13 cellular contexts compared by ENCODE assay signal in genomic region chr5:10759111-10759510, GRCh38. TPM values are rescaled to one million over a fixed set of nuclear protein-coding genes. Genes with fewer than 3 reads are reported as not detected.
DNase-seq lines count a peak whose midpoint lies in the region; ATAC-seq and TF ChIP-seq lines count a peak whose summit lies in the region.
"Had no signal": no experiment of that assay in that cellular context is flagged by ENCODE, and none has a peak within 500 bp of the region (broad histone marks: within the 10 kb centered on the region; RNA-seq: fewer than 3 reads in every experiment).

No MANE protein-coding gene starts in this region.

- peaks cover 41 to 62% (median 56%) of the 10 kb centered on the region in 11 experiments; a peak in 21 of 22 replicates for H4K20me1 ChIP-seq in BLaER1 treated with 17β-estradiol and CSF1 and Interleukin-3, amounts not matched to agents 10 nM and 100 nM

- TF ChIP-seq CTCF in HFF-Myc (IDR thresholded peaks at IDR 0.05; ENCODE audit: low read depth, low read length, missing control alignments), result no peak

- H3K4me1 Mint-ChIP-seq in activated naive CD8-positive, alpha-beta T cell treated with anti-CD3 and anti-CD28 coated beads, Interleukin-2, amount 10 ng/mL, durations not matched to agents 7 days and 5 days, result peaks cover 28% of the 10 kb centered on the region

- H3K36me3 Mint-ChIP-seq in activated naive CD8-positive, alpha-beta T cell treated with anti-CD3 and anti-CD28 coated beads, Interleukin-2, amount 10 ng/mL, durations not matched to agents 7 days and 5 days, result peaks cover 18% of the 10 kb centered on the region

- ATAC-seq in activated naive CD8-positive, alpha-beta T cell treated with anti-CD3 and anti-CD28 coated beads, Interleukin-2, amount 10 ng/mL, durations not matched to agents 7 days and 5 days (ENCODE audit: low read depth), result no peak
- no peak for ATAC-seq in GM19324 (IDR thresholded peaks at IDR 0.05; ENCODE audit: low FRiP score, unreplicated experiment)
- ATAC-seq: left cardiac atrium had no signal

- DNase-seq in HFF-Myc (ENCODE audit: extremely low read depth, low read depth) (no peak), AG08396 (ENCODE audit: low spot score) (no peak), NCI-H226 (no peak), T1000 (lab: John Stamatoyannopoulos, UW) (no peak)
- DNase-seq in activated naive CD8-positive, alpha-beta T cell treated with anti-CD3 and anti-CD28 coated beads, Interleukin-2, amount 10 ng/mL, durations not matched to agents 7 days and 5 days, result no peak
- DNase-seq: activated CD4-positive, alpha-beta T cell treated with anti-CD3 and anti-CD28 coated beads, Interleukin-2, amount 50 U/mL, for 4 hours; caudate nucleus; left cardiac atrium; NCI-H2171 treated with DMSO at 0.1 percent for 48 hours; SHP77 treated with DMSO at 0.1 percent for 48 hours had no signal

- H3K27me3 ChIP-seq in BLaER1 treated with 17β-estradiol and CSF1 and Interleukin-3, amounts not matched to agents 10 nM and 100 nM, result no peaks in the 10 kb centered on the region
- H3K27me3 ChIP-seq in mucosa of rectum (ENCODE audit: control insufficient read depth in 2 of 2, insufficient read depth in 2 of 2, low read length in 2 of 2), result no peaks in the 10 kb centered on the region

- H3K27ac Mint-ChIP-seq in activated naive CD8-positive, alpha-beta T cell treated with anti-CD3 and anti-CD28 coated beads, Interleukin-2, amount 10 ng/mL, durations not matched to agents 7 days and 5 days, result no peak overlapping the region

- H3K4me3 ChIP-seq in BLaER1 treated with 17β-estradiol and CSF1 and Interleukin-3, amounts not matched to agents 10 nM and 100 nM, result peak overlapping the region in 9 of 10 experiments; percentile 7 to 96 (median 89); a peak in 11 of 20 replicates
- peak overlapping the region; percentile 69 for H3K4me3 ChIP-seq in HFF-Myc (replicated peaks; ENCODE audit: low read depth, low read length)
- H3K4me3 ChIP-seq in mucosa of rectum (ENCODE audit: low read length in 2 of 2), result peak overlapping the region; percentile 74 to 94

- no peaks in the 10 kb centered on the region for H3K9me3 Mint-ChIP-seq in activated naive CD8-positive, alpha-beta T cell treated with anti-CD3 and anti-CD28 coated beads, Interleukin-2, amount 10 ng/mL, durations not matched to agents 7 days and 5 days

- H3K9me3 ChIP-seq in BLaER1 treated with 17β-estradiol and CSF1 and Interleukin-3, amounts not matched to agents 10 nM and 100 nM (replicated peaks in 1 of 11), result peaks cover 0 to 5% (median 0%) of the 10 kb centered on the region in 11 experiments; a peak in 1 of 22 replicates
- H3K9me3 ChIP-seq in mucosa of rectum (ENCODE audit: control insufficient read depth in 2 of 2, low read length in 2 of 2), result no peaks in the 10 kb centered on the region

- peak overlapping the region in 6 of 11 experiments; percentile 8 to 99 (median 97); a peak in 4 of 22 replicates for H3K27ac ChIP-seq in BLaER1 treated with 17β-estradiol and CSF1 and Interleukin-3, amounts not matched to agents 10 nM and 100 nM
- peak overlapping the region; percentile 38 to 94 for H3K27ac ChIP-seq in mucosa of rectum (ENCODE audit: low read depth in 2 of 2, low read length in 2 of 2)

- peaks cover 53 to 64% (median 58%) of the 10 kb centered on the region in 10 experiments for H3K4me1 ChIP-seq in BLaER1 treated with 17β-estradiol and CSF1 and Interleukin-3, amounts not matched to agents 10 nM and 100 nM
- peaks cover 19 to 23% of the 10 kb centered on the region in 2 donors for H3K4me1 ChIP-seq in mucosa of rectum (ENCODE audit: control insufficient read depth in 2 of 2, insufficient read depth in 2 of 2, low read length in 2 of 2)

- H3K27me3 Mint-ChIP-seq in activated naive CD8-positive, alpha-beta T cell treated with anti-CD3 and anti-CD28 coated beads, Interleukin-2, amount 10 ng/mL, durations not matched to agents 7 days and 5 days, result no peaks in the 10 kb centered on the region

- H3K4me3 Mint-ChIP-seq in activated naive CD8-positive, alpha-beta T cell treated with anti-CD3 and anti-CD28 coated beads, Interleukin-2, amount 10 ng/mL, durations not matched to agents 7 days and 5 days, result peak overlapping the region; percentile 62

- H3K4me2 ChIP-seq in BLaER1 treated with 17β-estradiol and CSF1 and Interleukin-3, amounts not matched to agents 10 nM and 100 nM, result peak overlapping the region; percentile 75 to 97 (median 90)

- POLR2A ChIA-PET in activated naive CD8-positive, alpha-beta T cell treated with anti-CD3 and anti-CD28 coated beads, Interleukin-2, amount 10 ng/mL, durations not matched to agents 7 days and 5 days (lab: Charles Lee), result no interaction called here

- peaks cover 20 to 55% (median 43%) of the 10 kb centered on the region in 11 experiments for H3K36me3 ChIP-seq in BLaER1 treated with 17β-estradiol and CSF1 and Interleukin-3, amounts not matched to agents 10 nM and 100 nM
- peaks cover 10 to 17% of the 10 kb centered on the region in 2 donors for H3K36me3 ChIP-seq in mucosa of rectum (ENCODE audit: control insufficient read depth in 2 of 2, insufficient read depth in 2 of 2, low read length in 2 of 2)

- H3K9ac ChIP-seq in BLaER1 treated with 17β-estradiol and CSF1 and Interleukin-3, amounts not matched to agents 10 nM and 100 nM, result peak overlapping the region in 3 of 11 experiments; percentile 21 to 97 (median 34); a peak in 7 of 22 replicates
- peak overlapping the region in 1 of 2 donors; percentile 6 for H3K9ac ChIP-seq in mucosa of rectum (ENCODE audit: low read depth in 1 of 2, low read length in 2 of 2)

RNA-seq across cellular contexts. Expression of gene DAP, which starts 1.9 kb away (rescaled TPM):
- 10 to 100 TPM; 47.8 to 50.2 TPM for total RNA-seq in activated naive CD8-positive, alpha-beta T cell treated with anti-CD3 and anti-CD28 coated beads, Interleukin-2, amount 10 ng/mL, durations not matched to agents 7 days and 5 days
